ENCODE assay signal across 8 cellular contexts in the genomic region with DNA sequence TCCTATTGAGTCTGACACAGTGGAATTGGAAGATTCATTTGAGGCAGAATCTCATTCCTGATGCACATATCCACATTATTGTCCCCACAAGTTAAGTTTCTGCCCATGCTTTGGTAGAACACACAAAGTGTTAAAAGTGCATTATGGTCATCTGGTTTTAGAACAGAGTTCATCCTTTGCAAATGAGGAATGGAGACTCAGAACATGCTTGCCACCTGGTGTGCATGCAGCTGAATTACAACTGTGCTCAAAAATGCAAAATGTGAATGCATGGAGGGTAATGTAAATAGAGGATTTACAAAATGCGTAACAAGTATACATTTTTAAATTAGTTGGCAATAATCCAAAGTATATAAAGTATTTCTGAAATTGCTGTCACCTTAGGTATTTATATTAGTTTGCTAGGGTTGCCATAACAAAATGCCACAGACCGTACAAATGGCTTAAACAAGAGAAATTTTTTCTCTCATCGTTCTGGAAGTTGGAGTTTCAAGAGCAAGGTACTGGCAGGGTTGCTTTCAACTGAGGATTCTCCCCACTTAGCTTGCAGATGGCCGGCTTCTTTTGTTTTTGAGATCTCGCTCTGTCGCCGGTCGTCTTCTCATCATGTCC.
DNase-seq lines count a peak whose midpoint lies in the region; ATAC-seq, FAIRE-seq and TF ChIP-seq lines count a peak whose summit lies in the region.

No MANE protein-coding gene starts in this region.

- no peak overlapping the region for H2AFZ ChIP-seq in fibroblast of lung (ENCODE audit: low read length)

- H3K4me3 ChIP-seq in Caco-2 (ENCODE audit: low read depth, low read length) (no peak overlapping the region), fibroblast of lung (replicated peaks in 1 of 4; ENCODE audit: control extremely low read depth in 1 of 4, insufficient read depth in 1 of 4, low read depth in 3 of 4, low read length in 4 of 4) (no peak overlapping the region), retinal pigment epithelial cell (ENCODE audit: low read length) (no peak overlapping the region)

- intact Hi-C loops in Caco-2 (cut with micrococcal nuclease; ENCODE audit: unreplicated experiment), result loop anchor here (1.0 kb wide), 2 partner anchors 23 to 1089 kb away; no protein-coding TSS in a partner anchor

- no peak overlapping the region for H3K4me2 ChIP-seq in fibroblast of lung (ENCODE audit: extremely low read depth, insufficient read depth, low read length)

- no peaks in the 10 kb centered on the region for H3K4me1 Mint-ChIP-seq in Caco-2 (ENCODE audit: low read depth, unreplicated experiment)

- POLR2A ChIA-PET in Caco-2 (lab: Charles Lee), result no interaction called here

- peak; percentile 65 to 67 for TF ChIP-seq CTCF in Caco-2 (IDR thresholded peaks at IDR 0.05; ENCODE audit: insufficient read depth in 1 of 2, low read depth in 1 of 2, low read length in 1 of 2, severe bottlenecking in 1 of 2, unreplicated experiment in 1 of 2)
- TF ChIP-seq CTCF in fibroblast of lung (conservative IDR thresholded peaks at IDR 0.05 in 1 of 2, IDR thresholded peaks at IDR 0.05 in 1 of 2; ENCODE audit: low read depth in 1 of 2, low read length in 2 of 2), result peak; percentile 78 to 84
- peak; percentile 88 for TF ChIP-seq CTCF in retinal pigment epithelial cell (conservative IDR thresholded peaks at IDR 0.05; ENCODE audit: low read depth, low read length)

- peak; percentile 63 for FAIRE-seq in RCC 7860 (lab: Jason Lieb, UNC)

- no peaks in the 10 kb centered on the region for H3K9me3 Mint-ChIP-seq in Caco-2 (ENCODE audit: unreplicated experiment)

- H4K20me1 ChIP-seq in fibroblast of lung (ENCODE audit: control insufficient read depth, extremely low read depth, insufficient read depth, low read length), result no peaks in the 10 kb centered on the region

- H3K27me3 ChIP-seq in Caco-2 (replicated peaks; ENCODE audit: control insufficient read depth, insufficient read depth, low read length) (no peaks in the 10 kb centered on the region), fibroblast of lung (ENCODE audit: control insufficient read depth, insufficient read depth, low read length) (no peaks in the 10 kb centered on the region)

- H3K4me1 ChIP-seq in Caco-2 (no peaks in the 10 kb centered on the region), fibroblast of lung (ENCODE audit: control insufficient read depth, extremely low read depth, insufficient read depth, low read length) (no peaks in the 10 kb centered on the region)

- H3K9me3 ChIP-seq in Caco-2 (no peaks in the 10 kb centered on the region), fibroblast of lung (ENCODE audit: control insufficient read depth, insufficient read depth, low read depth, low read length) (no peaks in the 10 kb centered on the region)

- peaks cover 4% of the 10 kb centered on the region for H3K27me3 Mint-ChIP-seq in Caco-2 (ENCODE audit: insufficient read depth, unreplicated experiment)

- H3K79me2 ChIP-seq in fibroblast of lung (ENCODE audit: control insufficient read depth, insufficient read depth, low read length), result no peaks in the 10 kb centered on the region

- CTCF ChIA-PET in Caco-2 (lab: Charles Lee), result interaction anchor here (2.1 kb wide), 1 partner anchor 1089 kb away, joined by 6 read pairs; no protein-coding TSS in a partner anchor

- DNase-seq in Caco-2, result peak in 1 of 2 experiments; percentile 43
- peak; percentile 18 for DNase-seq in GM19240 (ENCODE audit: insufficient read length, low spot score)
- DNase-seq in RCC 7860 (ENCODE audit: low spot score), result peak; percentile 32
- peak; percentile 14 to 49 for DNase-seq in fibroblast of lung (ENCODE audit: low read depth in 2 of 2)
- peak; percentile 3 for DNase-seq in retinal pigment epithelial cell (ENCODE audit: low read depth)
- no peak for DNase-seq in NCI-H1105 treated with DMSO at 0.1 percent for 48 hours (lab: John Stamatoyannopoulos, UW)

- no peaks in the 10 kb centered on the region for H3K36me3 Mint-ChIP-seq in Caco-2 (ENCODE audit: insufficient read depth, unreplicated experiment)

- H3K27ac ChIP-seq in fibroblast of lung (ENCODE audit: insufficient read depth, low read length), result no peak overlapping the region

- no TSS peak for BruUV-seq in Caco-2 (replicated peaks; lab: Mats Ljungman, UMichigan)

- no peak overlapping the region for H3K27ac Mint-ChIP-seq in Caco-2 (ENCODE audit: unreplicated experiment)

- H3K36me3 ChIP-seq in Caco-2 (ENCODE audit: control insufficient read depth, insufficient read depth, low read length), result no peaks in the 10 kb centered on the region
- H3K36me3 ChIP-seq in fibroblast of lung (ENCODE audit: control insufficient read depth, insufficient read depth, low read length), result no peaks in the 10 kb centered on the region

- no peak overlapping the region for H3K9ac ChIP-seq in fibroblast of lung (ENCODE audit: insufficient read depth, low read length)

- ATAC-seq in HG03469 (IDR thresholded peaks at IDR 0.05; ENCODE audit: unreplicated experiment), result peak; percentile 80
- no peak for ATAC-seq in HG02973 (IDR thresholded peaks at IDR 0.05; ENCODE audit: unreplicated experiment)

- H3K4me3 Mint-ChIP-seq in Caco-2 (ENCODE audit: unreplicated experiment), result no peak overlapping the region
